In genomic region chr11:20477418-20478090, GRCh38 we compare ENCODE assay signal across 24 cellular contexts.
DNase-seq lines count a peak whose midpoint lies in the region; ATAC-seq and TF ChIP-seq lines count a peak whose summit lies in the region.
"Had no signal": no experiment of that assay in that cellular context is flagged by ENCODE, and none has a peak within 500 bp of the region (broad histone marks: within the 10 kb centered on the region; RNA-seq: fewer than 3 reads in every experiment).

No MANE protein-coding gene starts in this region.

- H3K36me3 Mint-ChIP-seq in MCF 10A (ENCODE audit: insufficient read depth, unreplicated experiment) (peaks cover 21% of the 10 kb centered on the region), endodermal cell (ENCODE audit: low read depth) (peaks cover 8% of the 10 kb centered on the region)

- H3K27ac Mint-ChIP-seq in MCF 10A (ENCODE audit: low read depth, unreplicated experiment) = peak overlapping the region; percentile 87
- H3K27ac Mint-ChIP-seq in endodermal cell = peak overlapping the region; percentile 52
- H3K27ac Mint-ChIP-seq: activated T-cell treated with anti-CD3 and anti-CD28 coated beads, Interleukin-2, amount 50 U/mL, for 24 hours had no signal

- POLR2A ChIA-PET in MCF 10A (lab: Yijun Ruan, JAX) = interaction anchor here (0.8 to 1.0 kb wide), 2 partner anchors 21 to 27 kb away, joined by 4 read pairs; no protein-coding TSS in a partner anchor

- H3K4me3 Mint-ChIP-seq in MCF 10A (ENCODE audit: unreplicated experiment) (no peak overlapping the region), endodermal cell (no peak overlapping the region)
- H3K4me3 Mint-ChIP-seq: activated T-cell treated with anti-CD3 and anti-CD28 coated beads, Interleukin-2, amount 50 U/mL, for 24 hours had no signal

- no peak overlapping the region for H3K27ac ChIP-seq in breast epithelium
- no peak overlapping the region for H3K27ac ChIP-seq in endodermal cell (ENCODE audit: low read depth, low read length)
- H3K27ac ChIP-seq in right atrium auricular region = no peak overlapping the region
- H3K27ac ChIP-seq: heart left ventricle, KMS-11, parathyroid adenoma, upper lobe of right lung had no signal

- H3K9me3 Mint-ChIP-seq in MCF 10A (ENCODE audit: unreplicated experiment) (no peaks in the 10 kb centered on the region), endodermal cell (no peaks in the 10 kb centered on the region)
- H3K9me3 Mint-ChIP-seq: activated T-cell treated with anti-CD3 and anti-CD28 coated beads, Interleukin-2, amount 50 U/mL, for 24 hours had no signal

- no peak for ATAC-seq in GM21526 (IDR thresholded peaks at IDR 0.05; ENCODE audit: low FRiP score, unreplicated experiment)
- ATAC-seq in GM21423 (IDR thresholded peaks at IDR 0.05; ENCODE audit: unreplicated experiment) = no peak
- ATAC-seq in GM21825 (IDR thresholded peaks at IDR 0.05; ENCODE audit: unreplicated experiment) = no peak
- ATAC-seq: heart left ventricle, mucosa of descending colon, upper lobe of right lung had no signal

- no TSS peak for BruUV-seq in MCF 10A (replicated peaks; lab: Mats Ljungman, UMichigan)

- no peak for TF ChIP-seq CTCF in MCF 10A (IDR thresholded peaks at IDR 0.05; ENCODE audit: unreplicated experiment)
- no peak for TF ChIP-seq CTCF in breast epithelium (IDR thresholded peaks at IDR 0.05)
- TF ChIP-seq CTCF in endodermal cell (conservative IDR thresholded peaks at IDR 0.05) = no peak
- no peak for TF ChIP-seq CTCF in right atrium auricular region (IDR thresholded peaks at IDR 0.05)

- H3K4me1 ChIP-seq in breast epithelium (no peaks in the 10 kb centered on the region), endodermal cell (ENCODE audit: control insufficient read depth, insufficient read depth, low read length) (no peaks in the 10 kb centered on the region), right atrium auricular region (peaks cover 0 to 9% of the 10 kb centered on the region in 2 donors)
- H3K4me1 ChIP-seq: parathyroid adenoma had no signal

- no peaks in the 10 kb centered on the region for H3K36me3 ChIP-seq in breast epithelium
- H3K36me3 ChIP-seq in endodermal cell (ENCODE audit: control insufficient read depth, insufficient read depth, low read length) = no peaks in the 10 kb centered on the region
- no peaks in the 10 kb centered on the region for H3K36me3 ChIP-seq in right atrium auricular region
- H3K36me3 ChIP-seq: upper lobe of right lung had no signal

- H3K27me3 ChIP-seq in breast epithelium (no peaks in the 10 kb centered on the region), endodermal cell (ENCODE audit: control insufficient read depth, insufficient read depth, low read length, poor library complexity, severe bottlenecking) (no peaks in the 10 kb centered on the region), right atrium auricular region (no peaks in the 10 kb centered on the region)
- H3K27me3 ChIP-seq: heart left ventricle, upper lobe of right lung had no signal

- DNase-seq in MCF 10A (ENCODE audit: unreplicated experiment) (peak; percentile 13), breast epithelium (ENCODE audit: low spot score in 2 of 2) (no peak), NCI-H2029 treated with DMSO at 0.1 percent for 48 hours (lab: John Stamatoyannopoulos, UW) (peak; percentile 12), endodermal cell (no peak), right atrium auricular region (ENCODE audit: low spot score) (no peak)
- DNase-seq: activated CD4-positive, CD25-positive, alpha-beta regulatory T cell; activated naive CD4-positive, alpha-beta T cell treated with Interleukin-2 at 50 U/mL for 16 hours; activated T-cell treated with anti-CD3 and anti-CD28 coated beads, Interleukin-2, amount 50 U/mL, for 24 hours; amygdala; C1 segment of cervical spinal cord; Calu3; caudate nucleus; HCEC 1CT; heart left ventricle; mucosa of descending colon; NCI-H1092; NCI-H1930; NCI-H446; upper lobe of right lung had no signal

- H3K4me3 ChIP-seq in breast epithelium = no peak overlapping the region
- no peak overlapping the region for H3K4me3 ChIP-seq in endodermal cell (ENCODE audit: low read length)
- no peak overlapping the region for H3K4me3 ChIP-seq in right atrium auricular region
- H3K4me3 ChIP-seq: heart left ventricle, mucosa of descending colon, upper lobe of right lung had no signal

- H3K9me3 ChIP-seq in breast epithelium = no peaks in the 10 kb centered on the region
- H3K9me3 ChIP-seq in endodermal cell (ENCODE audit: control insufficient read depth, low read length) = no peaks in the 10 kb centered on the region
- no peaks in the 10 kb centered on the region for H3K9me3 ChIP-seq in right atrium auricular region
- H3K9me3 ChIP-seq: heart left ventricle, mucosa of descending colon, upper lobe of right lung had no signal

- 84% methylated on average over 3 to 6 of the region's 7 CpGs for whole genome bisulfite sequencing in endodermal cell (ENCODE audit: insufficient coverage in 1 of 2, insufficient read length in 1 of 2), 2 experiments

- no peaks in the 10 kb centered on the region for H3K27me3 Mint-ChIP-seq in MCF 10A (ENCODE audit: insufficient read depth, unreplicated experiment)
- H3K27me3 Mint-ChIP-seq in endodermal cell (ENCODE audit: insufficient read depth) = no peaks in the 10 kb centered on the region
- H3K27me3 Mint-ChIP-seq: activated T-cell treated with anti-CD3 and anti-CD28 coated beads, Interleukin-2, amount 50 U/mL, for 24 hours had no signal

- H3K9ac ChIP-seq in endodermal cell (ENCODE audit: extremely low read depth, low read length, poor library complexity, severe bottlenecking) = no peak overlapping the region
- H3K9ac ChIP-seq: KMS-11, parathyroid adenoma had no signal

- intact Hi-C loops in MCF 10A (cut with micrococcal nuclease) = no loop called here
- intact Hi-C loops in breast epithelium (cut with DNase I; ENCODE audit: low total_unique reads) = no loop called here

- TF ChIP-seq POLR2A in breast epithelium (IDR thresholded peaks at IDR 0.05) = no peak

- CTCF ChIA-PET in MCF 10A (lab: Yijun Ruan, JAX) = interaction anchor here (0.6 to 0.9 kb wide), 6 partner anchors 10 to 277 kb away, joined by 3 to 5 read pairs (median 4); no protein-coding TSS in a partner anchor

- H3K4me1 Mint-ChIP-seq in MCF 10A (ENCODE audit: insufficient read depth, unreplicated experiment) (peaks cover 31% of the 10 kb centered on the region), endodermal cell (peaks cover 18% of the 10 kb centered on the region)

Comparison
In these comparisons a context has a peak if more than half of its experiments do, and no peak if none do; other contexts are left out.
1. DNase-seq: peak in MCF 10A (single experiment) and NCI-H2029 treated with DMSO at 0.1 percent for 48 hours (single experiment); none in breast epithelium (0 of 2), endodermal cell (single experiment) and right atrium auricular region (single experiment).